In the genomic region with DNA sequence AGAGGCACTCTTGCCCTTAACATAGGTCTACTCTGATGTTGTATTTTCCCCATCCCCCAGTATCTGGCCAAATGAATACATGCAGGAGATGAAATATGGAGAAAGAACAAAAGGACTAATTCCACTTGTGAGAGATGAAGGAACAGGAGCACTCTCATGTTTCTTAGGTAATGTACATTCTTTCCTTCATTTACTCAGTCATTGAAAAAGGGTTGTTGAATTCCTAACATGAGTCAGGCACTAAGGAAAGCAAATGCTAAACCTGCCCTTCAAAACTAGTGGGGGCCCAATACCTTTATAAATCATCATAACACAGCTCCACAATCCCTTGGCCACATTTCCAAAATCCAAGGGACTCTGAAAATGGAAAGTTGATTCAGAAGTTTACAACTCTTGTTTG, we compare ENCODE assay signal across 23 cellular contexts.
DNase-seq lines count a peak whose midpoint lies in the region; ATAC-seq, FAIRE-seq and TF ChIP-seq lines count a peak whose summit lies in the region.
"Had no signal": no experiment of that assay in that cellular context is flagged by ENCODE, and none has a peak within 500 bp of the region (broad histone marks: within the 10 kb centered on the region; RNA-seq: fewer than 3 reads in every experiment).

No MANE protein-coding gene starts in this region.

- H3K27ac Mint-ChIP-seq in mesothelial cell of epicardium, result peak overlapping the region; percentile 40
- H3K27ac Mint-ChIP-seq: H9 had no signal

- DNase-seq in DMS53 (lab: John Stamatoyannopoulos, UW) (peak; percentile 25), DMS53 treated with DMSO at 0.1 percent for 48 hours (lab: John Stamatoyannopoulos, UW; ENCODE audit: unreplicated experiment) (no peak), choroid plexus epithelial cell (ENCODE audit: low read depth) (peak; percentile 45), mesothelial cell of epicardium (ENCODE audit: low spot score in 2 of 2, unreplicated experiment in 2 of 2) (no peak), RCC 7860 (ENCODE audit: low spot score) (no peak), body of pancreas (no peak)
- DNase-seq: AML-193; DMS79 treated with DMSO at 0.1 percent for 48 hours; H9; Kasumi-1; MG63; NCI-H1048; NCI-H1436 treated with DMSO at 0.1 percent for 48 hours; NCI-H2029; NCI-H446 treated with DMSO at 0.1 percent for 48 hours; NCI-H69; NK-92 treated with Interleukin-12 subunit alpha and Interleukin-12 subunit beta, amount 100 ng/mL, for 24 hours; SHP77 had no signal

- ATAC-seq in HG03521 (IDR thresholded peaks at IDR 0.05; ENCODE audit: unreplicated experiment) (no peak), body of pancreas (no peak), HG03039 (IDR thresholded peaks at IDR 0.05; ENCODE audit: unreplicated experiment) (no peak)

- no peak overlapping the region for H3K4me3 Mint-ChIP-seq in mesothelial cell of epicardium
- H3K4me3 Mint-ChIP-seq: H9 had no signal

- H3K27ac ChIP-seq in body of pancreas, result no peak overlapping the region
- H3K27ac ChIP-seq: 22Rv1, C4-2B had no signal

- peaks cover 25% of the 10 kb centered on the region for H3K4me1 Mint-ChIP-seq in mesothelial cell of epicardium
- H3K4me1 Mint-ChIP-seq: H9 had no signal

- H3K4me3 ChIP-seq in choroid plexus epithelial cell (ENCODE audit: low read depth, low read length) (no peak overlapping the region), body of pancreas (no peak overlapping the region)
- H3K4me3 ChIP-seq: MG63 had no signal

- intact Hi-C loops in body of pancreas (cut with DNase I), result no loop called here

- no peaks in the 10 kb centered on the region for H3K9me3 Mint-ChIP-seq in mesothelial cell of epicardium
- H3K9me3 Mint-ChIP-seq: H9 had no signal

- H3K27me3 Mint-ChIP-seq in mesothelial cell of epicardium (ENCODE audit: low read depth), result no peaks in the 10 kb centered on the region

- no peaks in the 10 kb centered on the region for H3K4me1 ChIP-seq in body of pancreas

- no peak for TF ChIP-seq POLR2A in body of pancreas (IDR thresholded peaks at IDR 0.05)

- TF ChIP-seq CTCF in choroid plexus epithelial cell (conservative IDR thresholded peaks at IDR 0.05; ENCODE audit: low read depth, low read length), result no peak
- TF ChIP-seq CTCF in mesothelial cell of epicardium (IDR thresholded peaks at IDR 0.05; ENCODE audit: unreplicated experiment), result no peak
- no peak for TF ChIP-seq CTCF in body of pancreas (IDR thresholded peaks at IDR 0.05)

- no peaks in the 10 kb centered on the region for H3K36me3 Mint-ChIP-seq in mesothelial cell of epicardium

- H3K9me3 ChIP-seq in body of pancreas, result no peaks in the 10 kb centered on the region

- FAIRE-seq in RCC 7860 (lab: Jason Lieb, UNC), result no peak
- FAIRE-seq: D721Med had no signal

- H3K27me3 ChIP-seq in body of pancreas, result no peaks in the 10 kb centered on the region
- H3K27me3 ChIP-seq: MG63 had no signal

- no peaks in the 10 kb centered on the region for H3K36me3 ChIP-seq in body of pancreas (replicated peaks in 1 of 2; ENCODE audit: insufficient read depth in 1 of 2, low read depth in 2 of 2)
- H3K36me3 ChIP-seq: MG63 had no signal

Comparison
In these comparisons a context has a peak if more than half of its experiments do, and no peak if none do; other contexts are left out.
1. DNase-seq: peak in DMS53 (single experiment) and choroid plexus epithelial cell (single experiment); none in DMS53 treated with DMSO at 0.1 percent for 48 hours (single experiment), mesothelial cell of epicardium (0 of 2), RCC 7860 (single experiment) and body of pancreas (0 of 4).